In the genomic region with DNA sequence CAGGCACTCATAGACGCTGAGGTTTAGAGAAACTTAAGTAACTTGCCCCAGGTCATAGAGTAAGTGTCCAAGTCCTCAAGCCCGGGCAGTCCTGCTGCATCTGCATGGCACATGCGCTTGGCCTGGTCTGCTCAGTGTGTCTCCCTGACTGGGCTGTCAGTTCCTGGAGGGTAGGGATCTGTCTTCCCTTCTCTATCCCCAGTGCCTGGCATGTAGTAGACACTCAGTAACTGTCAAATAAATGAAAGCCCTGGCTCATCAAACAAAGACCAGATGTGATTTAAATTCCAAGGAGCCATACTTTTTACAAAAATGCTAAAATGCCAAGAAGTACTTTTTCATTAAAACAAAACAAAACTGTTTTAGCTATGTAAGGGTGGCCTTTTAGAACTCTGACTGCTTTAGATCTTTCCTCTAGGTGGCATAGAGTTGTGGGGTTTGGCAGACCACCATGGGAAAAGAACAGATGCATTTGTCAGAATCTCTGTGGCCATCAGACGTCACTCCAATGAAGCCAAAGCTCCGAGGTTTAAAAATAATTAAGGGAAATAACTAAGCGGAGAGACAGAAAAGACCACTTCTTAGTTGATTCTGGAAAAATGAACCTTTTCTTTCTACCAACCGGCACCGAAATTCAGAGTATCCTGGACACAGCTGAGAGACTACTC, we compare ENCODE assay signal across 9 cellular contexts. TPM values are rescaled to one million over a fixed set of nuclear protein-coding genes. Genes with fewer than 3 reads are reported as not detected.
DNase-seq lines count a peak whose midpoint lies in the region; ATAC-seq and TF ChIP-seq lines count a peak whose summit lies in the region.
"Had no signal": no experiment of that assay in that cellular context is flagged by ENCODE, and none has a peak within 500 bp of the region (broad histone marks: within the 10 kb centered on the region; RNA-seq: fewer than 3 reads in every experiment).

No MANE protein-coding gene starts in this region.

- H3K4me2 ChIP-seq in fibroblast of lung (ENCODE audit: extremely low read depth, insufficient read depth, low read length): peak overlapping the region; percentile 63

- WGBS in aorta, 2 donors: 10 to 14% methylated on average over 8 of the region's 8 CpGs

- no peaks in the 10 kb centered on the region for H3K27me3 Mint-ChIP-seq in mesothelial cell of epicardium (ENCODE audit: low read depth)

- TF ChIP-seq CTCF in fibroblast of lung (conservative IDR thresholded peaks at IDR 0.05 in 1 of 2, IDR thresholded peaks at IDR 0.05 in 1 of 2; ENCODE audit: low read depth in 1 of 2, low read length in 2 of 2) (no peak), mesothelial cell of epicardium (IDR thresholded peaks at IDR 0.05; ENCODE audit: unreplicated experiment) (no peak)

- H3K4me3 ChIP-seq in SJCRH30: peak overlapping the region; percentile 25
- H3K4me3 ChIP-seq in fibroblast of lung (replicated peaks in 1 of 4; ENCODE audit: control extremely low read depth in 1 of 4, insufficient read depth in 1 of 4, low read depth in 3 of 4, low read length in 4 of 4): no peak overlapping the region
- H3K4me3 ChIP-seq in aorta (ENCODE audit: low read length in 2 of 2): no peak overlapping the region

- ATAC-seq in aorta (ENCODE audit: low FRiP score): no peak

- H4K20me1 ChIP-seq in fibroblast of lung (ENCODE audit: control insufficient read depth, extremely low read depth, insufficient read depth, low read length): no peaks in the 10 kb centered on the region

- H3K4me1 Mint-ChIP-seq in mesothelial cell of epicardium: peaks cover 72% of the 10 kb centered on the region

- no peak overlapping the region for H2AFZ ChIP-seq in fibroblast of lung (ENCODE audit: low read length)

- DNase-seq in SJCRH30: peak; percentile 36 to 55
- DNase-seq in fibroblast of lung (ENCODE audit: low read depth in 2 of 2): peak in 1 of 2 donors; percentile 48
- peak in 1 of 2 experiments; percentile 37 for DNase-seq in mesothelial cell of epicardium (ENCODE audit: low spot score in 2 of 2, unreplicated experiment in 2 of 2)
- no peak for DNase-seq in aorta
- DNase-seq in SHP77 treated with DMSO at 0.1 percent for 48 hours (lab: John Stamatoyannopoulos, UW): no peak
- no peak for DNase-seq in RKO (ENCODE audit: low spot score)
- DNase-seq in mucosa of gallbladder (ENCODE audit: low spot score): no peak
- DNase-seq: DMS79, NCI-H2171 had no signal

- no peaks in the 10 kb centered on the region for H3K36me3 Mint-ChIP-seq in mesothelial cell of epicardium

- H3K9me3 ChIP-seq in SJCRH30 (replicated peaks): no peaks in the 10 kb centered on the region
- H3K9me3 ChIP-seq in fibroblast of lung (ENCODE audit: control insufficient read depth, insufficient read depth, low read depth, low read length): no peaks in the 10 kb centered on the region
- H3K9me3 ChIP-seq in aorta (ENCODE audit: control insufficient read depth, low read length): no peaks in the 10 kb centered on the region

- H3K79me2 ChIP-seq in fibroblast of lung (ENCODE audit: control insufficient read depth, insufficient read depth, low read length): peaks cover 53% of the 10 kb centered on the region

- H3K9ac ChIP-seq in fibroblast of lung (ENCODE audit: insufficient read depth, low read length): no peak overlapping the region

- H3K27ac ChIP-seq in SJCRH30 (peak overlapping the region; percentile 98), fibroblast of lung (ENCODE audit: insufficient read depth, low read length) (peak overlapping the region; percentile 89), aorta (ENCODE audit: low read depth in 1 of 2, low read length in 2 of 2) (peak overlapping the region; percentile 89 to 96)

- no peaks in the 10 kb centered on the region for H3K36me3 ChIP-seq in SJCRH30
- H3K36me3 ChIP-seq in fibroblast of lung (ENCODE audit: control insufficient read depth, insufficient read depth, low read length): no peaks in the 10 kb centered on the region
- no peaks in the 10 kb centered on the region for H3K36me3 ChIP-seq in aorta (ENCODE audit: control insufficient read depth in 1 of 2, insufficient read depth in 2 of 2, low read length in 1 of 2)

- H3K27me3 ChIP-seq in SJCRH30 (no peaks in the 10 kb centered on the region), fibroblast of lung (ENCODE audit: control insufficient read depth, insufficient read depth, low read length) (no peaks in the 10 kb centered on the region), aorta (ENCODE audit: control insufficient read depth in 1 of 2, insufficient read depth in 2 of 2, low read length in 1 of 2) (no peaks in the 10 kb centered on the region)

- intact Hi-C loops in aorta (cut with DNase I): no loop called here

- peak overlapping the region; percentile 68 for H3K27ac Mint-ChIP-seq in mesothelial cell of epicardium

- H3K4me1 ChIP-seq in SJCRH30 (peaks cover 64% of the 10 kb centered on the region), fibroblast of lung (ENCODE audit: control insufficient read depth, extremely low read depth, insufficient read depth, low read length) (peaks cover 61% of the 10 kb centered on the region), aorta (ENCODE audit: control insufficient read depth in 1 of 2, insufficient read depth in 2 of 2, low read length in 2 of 2) (peaks cover 12 to 30% of the 10 kb centered on the region in 2 donors)

- H3K4me3 Mint-ChIP-seq in mesothelial cell of epicardium: no peak overlapping the region

- H3K9me3 Mint-ChIP-seq in mesothelial cell of epicardium: no peaks in the 10 kb centered on the region

RNA-seq across cellular contexts. Expression of gene EPAS1, which starts 34.0 kb away (rescaled TPM):
- total RNA-seq in SJCRH30 (2014; rRNA removed; shearing (Covaris generic)): 16.5 and 17.3 TPM in 2 replicates
- 82.4 and 120 TPM in 2 replicates for total RNA-seq in fibroblast of lung
- 330 and 941 TPM in 2 replicates for polyA plus RNA-seq in fibroblast of lung
- 135 and 492 TPM in 2 replicates for polyA plus RNA-seq in fibroblast of lung (2012)
- 229 and 622 TPM in 2 replicates for polyA minus RNA-seq in fibroblast of lung (ENCODE audit: low replicate concordance)
- total RNA-seq in mesothelial cell of epicardium: 4.4 to 7.5 TPM (median 4.9 TPM) in 3 replicates
- 100 to 1,000 TPM; 414 to 954 TPM for total RNA-seq in aorta
- 100 to 1,000 TPM; 213 to 392 TPM for polyA plus RNA-seq in aorta
- 221 TPM for total RNA-seq in mucosa of gallbladder

Comparison
In these comparisons a context has a peak if more than half of its experiments do, and no peak if none do; other contexts are left out.
1. DNase-seq: peak in SJCRH30 (2 of 2); none in aorta (0 of 2), SHP77 treated with DMSO at 0.1 percent for 48 hours (single experiment), RKO (single experiment) and mucosa of gallbladder (single experiment).
2. Peak in every context shown above with its lines, with median percentiles within 50 percentile points of each other: H3K27ac ChIP-seq.